ENCODE assay signal across 1 cellular context in genomic region chr1:161718559-161719324, GRCh38.
TF ChIP-seq lines count a peak whose summit lies in the region.

No MANE protein-coding gene starts in this region.

TF ChIP-seq in GM12878, 131 proteins besides CTCF, POLR2A, EP300 and RAD21 (continued from another document and continues in another):
- TF ChIP-seq CEBPB (IDR thresholded peaks at IDR 0.05; ENCODE audit: borderline replicate concordance in 1 of 2, low read depth in 2 of 2, low read length in 2 of 2) (no peak), IRF5 (IDR thresholded peaks at IDR 0.05; ENCODE audit: borderline replicate concordance) (no peak), CREB1 (IDR thresholded peaks at IDR 0.05; ENCODE audit: low read depth) (no peak), ZNF274 (IDR thresholded peaks at IDR 0.05; ENCODE audit: insufficient read depth, insufficient read length) (no peak), NFIC (IDR thresholded peaks at IDR 0.05; ENCODE audit: low read depth, low read length) (peak; percentile 87), TBL1XR1 (IDR thresholded peaks at IDR 0.05; ENCODE audit: low read depth, low read length) (peak; percentile 64; the same call in 1 of the 2 replicates), EGR1 (IDR thresholded peaks at IDR 0.05; ENCODE audit: borderline replicate concordance in 1 of 2, low read depth in 2 of 2, low read length in 2 of 2) (no peak), ZNF207 (IDR thresholded peaks at IDR 0.05; ENCODE audit: borderline replicate concordance) (no peak), NRF1 (conservative IDR thresholded peaks at IDR 0.05; ENCODE audit: low read depth, low read length) (no peak), REST (IDR thresholded peaks at IDR 0.05; ENCODE audit: low read depth, low read length) (no peak), ZNF217 (IDR thresholded peaks at IDR 0.05) (no peak), POU2F2 (IDR thresholded peaks at IDR 0.05; ENCODE audit: borderline replicate concordance, low read depth, low read length) (no peak), SUZ12 (IDR thresholded peaks at IDR 0.05; ENCODE audit: unreplicated experiment) (no peak), CHD1 (IDR thresholded peaks at IDR 0.05; ENCODE audit: low read depth, low read length) (no peak), NFXL1 (IDR thresholded peaks at IDR 0.05; ENCODE audit: borderline replicate concordance) (no peak), EZH2 (IDR thresholded peaks at IDR 0.05; ENCODE audit: borderline replicate concordance, control insufficient read depth, low read depth, low read length) (no peak), ZNF384 (IDR thresholded peaks at IDR 0.05; ENCODE audit: borderline replicate concordance, low read depth, low read length) (no peak), YBX1 (IDR thresholded peaks at IDR 0.05) (no peak), FOXK2 (IDR thresholded peaks at IDR 0.05) (no peak), ZBTB4 (CRISPR knock-in tag; IDR thresholded peaks at IDR 0.05) (no peak), ZBTB40 (IDR thresholded peaks at IDR 0.05; ENCODE audit: borderline replicate concordance) (no peak), BRCA1 (IDR thresholded peaks at IDR 0.05; ENCODE audit: low read depth, low read length) (no peak), MTA2 (IDR thresholded peaks at IDR 0.05; ENCODE audit: low read depth) (peak; percentile 67; the same call in 1 of the 2 replicates), HSF1 (IDR thresholded peaks at IDR 0.05; ENCODE audit: low read depth, low read length) (peak; percentile 86), TCF3 (IDR thresholded peaks at IDR 0.05; ENCODE audit: borderline replicate concordance, insufficient read depth, low read depth, low read length) (no peak), BCLAF1 (IDR thresholded peaks at IDR 0.05) (no peak), GABPA (IDR thresholded peaks at IDR 0.05; ENCODE audit: low read depth) (0 out of 2 replicates have a peak, but pooled peaks have one; percentile 22), CHD4 (IDR thresholded peaks at IDR 0.05) (no peak), HDAC2 (IDR thresholded peaks at IDR 0.05) (no peak), IKZF2 (IDR thresholded peaks at IDR 0.05) (peak; percentile 91 to 93), NR2C2 (IDR thresholded peaks at IDR 0.05; ENCODE audit: borderline replicate concordance, control insufficient read depth, insufficient read length, low read depth) (no peak), CHD2 (IDR thresholded peaks at IDR 0.05; ENCODE audit: borderline replicate concordance, low read depth, low read length) (no peak), PAX5 (IDR thresholded peaks at IDR 0.05; ENCODE audit: borderline replicate concordance, low read depth, low read length) (0 out of 2 replicates have a peak, but pooled peaks have one; percentile 9), NR2C1 (IDR thresholded peaks at IDR 0.05) (no peak), FOXM1 (IDR thresholded peaks at IDR 0.05; ENCODE audit: low read depth, low read length) (peak; percentile 63; the same call in 1 of the 2 replicates), BCL11A (IDR thresholded peaks at IDR 0.05; ENCODE audit: low read depth, low read length) (no peak), HCFC1 (IDR thresholded peaks at IDR 0.05; ENCODE audit: low read length) (no peak), KAT2A (conservative IDR thresholded peaks at IDR 0.05; ENCODE audit: control insufficient read depth, low read depth, low read length) (no peak), ZSCAN29 (IDR thresholded peaks at IDR 0.05) (no peak), GATAD2B (conservative IDR thresholded peaks at IDR 0.05; ENCODE audit: low read depth) (no peak; the same call in 1 of the 2 replicates), POLR2AphosphoS5 (IDR thresholded peaks at IDR 0.05; ENCODE audit: low read length) (no peak), NKRF (conservative IDR thresholded peaks at IDR 0.05) (peak; percentile 58; the same call in 1 of the 2 replicates), POLR2AphosphoS2 (IDR thresholded peaks at IDR 0.05; ENCODE audit: low read depth, low read length) (no peak), ELK1 (IDR thresholded peaks at IDR 0.05; ENCODE audit: low read depth, low read length) (no peak), CBX5 (IDR thresholded peaks at IDR 0.05; ENCODE audit: low read depth) (no peak)
